Comparison of ENCODE assay signal across 20 cellular contexts in genomic region chr1:154416496-154417337, GRCh38. TPM values are rescaled to one million over a fixed set of nuclear protein-coding genes. Genes with fewer than 3 reads are reported as not detected.
A peak's percentile ranks its signal among the peaks of the same experiment; 100 is the strongest.
DNase-seq lines count a peak whose midpoint lies in the region; ATAC-seq, FAIRE-seq and TF ChIP-seq lines count a peak whose summit lies in the region.
"Had no signal": no experiment of that assay in that cellular context is flagged by ENCODE, and none has a peak within 500 bp of the region (broad histone marks: within the 10 kb centered on the region; RNA-seq: fewer than 3 reads in every experiment).

No MANE protein-coding gene starts in this region.

- H3K27me3 ChIP-seq in OCI-LY3 (ENCODE audit: low read depth, low read length) (no peaks in the 10 kb centered on the region), HepG2 (ENCODE audit: control insufficient read depth in 1 of 2, insufficient read depth in 2 of 2, low read length in 2 of 2) (no peaks in the 10 kb centered on the region), gastrocnemius medialis (no peaks in the 10 kb centered on the region)

- TF ChIP-seq POLR2A in HepG2 (IDR thresholded peaks at IDR 0.05; ENCODE audit: insufficient read depth in 1 of 2, low read depth in 2 of 2, low read length in 2 of 2), result no peak
- TF ChIP-seq POLR2A in gastrocnemius medialis (IDR thresholded peaks at IDR 0.05), result no peak

- H3K4me2 ChIP-seq in OCI-LY3 (ENCODE audit: low read length) (peak overlapping the region; percentile 47), HepG2 (ENCODE audit: low read depth, low read length) (no peak overlapping the region)

- no peaks in the 10 kb centered on the region for H3K9me3 Mint-ChIP-seq in activated CD4-positive, alpha-beta memory T cell treated with anti-CD3 and anti-CD28 coated beads for 36 hours
- no peaks in the 10 kb centered on the region for H3K9me3 Mint-ChIP-seq in activated CD4-positive, alpha-beta memory T cell treated with anti-CD3 and anti-CD28 coated beads, Interleukin-2, amount 10 ng/mL, durations not matched to agents 7 days and 5 days
- H3K9me3 Mint-ChIP-seq in Calu3 (ENCODE audit: low read depth, unreplicated experiment), result no peaks in the 10 kb centered on the region
- H3K9me3 Mint-ChIP-seq: activated CD8-positive, alpha-beta T cell treated with anti-CD3 and anti-CD28 coated beads for 36 hours; activated T-cell treated with anti-CD3 and anti-CD28 coated beads, Interleukin-2, amount 50 U/mL, for 72 hours; CD8-positive, alpha-beta memory T cell; endodermal cell; stimulated activated naive B cell treated with anti-CD40 and anti-IgM and Interleukin-4, amounts not matched to agents 10 μg/mL and 1 μg/mL and 100 μg/mL, for 72 hours had no signal

- POLR2A ChIA-PET in activated CD4-positive, alpha-beta memory T cell treated with anti-CD3 and anti-CD28 coated beads for 36 hours (lab: Charles Lee), result interaction anchor here (0.6 kb wide), 2 partner anchors 32 to 46 kb away, joined by 3 read pairs; no protein-coding TSS in a partner anchor
- POLR2A ChIA-PET in activated CD4-positive, alpha-beta memory T cell treated with anti-CD3 and anti-CD28 coated beads, Interleukin-2, amount 10 ng/mL, durations not matched to agents 7 days and 5 days (lab: Charles Lee), result interaction anchor here (1.3 kb wide), 1 partner anchor 10 kb away, joined by 5 read pairs; no protein-coding TSS in a partner anchor
- POLR2A ChIA-PET in HepG2 (lab: Yijun Ruan, JAX), result interaction anchor here (5.3 to 7.5 kb wide), 2 partner anchors 10 to 30 kb away, joined by 48 to 146 read pairs; partner anchors contain the start of gene IL6R

- H3K36me3 ChIP-seq in OCI-LY3 (replicated peaks; ENCODE audit: low read depth, low read length) (peaks cover 14% of the 10 kb centered on the region), HepG2 (replicated peaks in 1 of 2; ENCODE audit: control insufficient read depth in 1 of 2, insufficient read depth in 2 of 2, low read length in 2 of 2) (no peaks in the 10 kb centered on the region), gastrocnemius medialis (no peaks in the 10 kb centered on the region)

- H3K27me3 Mint-ChIP-seq in activated CD4-positive, alpha-beta memory T cell treated with anti-CD3 and anti-CD28 coated beads for 36 hours, result no peaks in the 10 kb centered on the region
- H3K27me3 Mint-ChIP-seq in activated CD4-positive, alpha-beta memory T cell treated with anti-CD3 and anti-CD28 coated beads, Interleukin-2, amount 10 ng/mL, durations not matched to agents 7 days and 5 days, result no peaks in the 10 kb centered on the region
- no peaks in the 10 kb centered on the region for H3K27me3 Mint-ChIP-seq in Calu3 (ENCODE audit: unreplicated experiment)
- H3K27me3 Mint-ChIP-seq: activated CD8-positive, alpha-beta T cell treated with anti-CD3 and anti-CD28 coated beads for 36 hours had no signal

- H3K9ac ChIP-seq in OCI-LY3 (ENCODE audit: low read length), result no peak overlapping the region
- H3K9ac ChIP-seq in HepG2 (ENCODE audit: insufficient read depth, low read depth, low read length), result no peak overlapping the region

- H2AFZ ChIP-seq in OCI-LY3 (ENCODE audit: low read depth, low read length), result no peak overlapping the region
- no peak overlapping the region for H2AFZ ChIP-seq in HepG2 (ENCODE audit: low read length)

- H3K9me3 ChIP-seq in OCI-LY3 (ENCODE audit: insufficient read depth, low read length) (no peaks in the 10 kb centered on the region), HepG2 (ENCODE audit: low read length) (no peaks in the 10 kb centered on the region), gastrocnemius medialis (no peaks in the 10 kb centered on the region)

- ATAC-seq in HepG2 (no peak), gastrocnemius medialis (no peak), HG03025 (IDR thresholded peaks at IDR 0.05; ENCODE audit: low FRiP score, unreplicated experiment) (no peak)
- ATAC-seq: activated CD8-positive, alpha-beta T cell treated with anti-CD3 and anti-CD28 coated beads for 36 hours; activated T-cell treated with anti-CD3 and anti-CD28 coated beads, Interleukin-2, amount 50 U/mL, for 72 hours had no signal

- WGBS in HepG2 (ENCODE audit: low lambda C conversion rate), result 98% methylated on average over 9 of the region's 9 CpGs

- H3K36me3 Mint-ChIP-seq in activated CD4-positive, alpha-beta memory T cell treated with anti-CD3 and anti-CD28 coated beads for 36 hours, result no peaks in the 10 kb centered on the region
- H3K36me3 Mint-ChIP-seq in activated CD4-positive, alpha-beta memory T cell treated with anti-CD3 and anti-CD28 coated beads, Interleukin-2, amount 10 ng/mL, durations not matched to agents 7 days and 5 days (ENCODE audit: low read depth), result peaks cover 2% of the 10 kb centered on the region
- H3K36me3 Mint-ChIP-seq in Calu3 (ENCODE audit: insufficient read depth, unreplicated experiment), result peaks cover 31% of the 10 kb centered on the region
- H3K36me3 Mint-ChIP-seq: CD8-positive, alpha-beta memory T cell; stimulated activated naive B cell treated with anti-CD40 and anti-IgM and Interleukin-4, amounts not matched to agents 10 μg/mL and 1 μg/mL and 100 μg/mL, for 72 hours had no signal

- H3K79me2 ChIP-seq in OCI-LY3 (ENCODE audit: low read length), result peaks cover 90% of the 10 kb centered on the region
- no peaks in the 10 kb centered on the region for H3K79me2 ChIP-seq in HepG2 (ENCODE audit: insufficient read depth, low read length)

- CTCF ChIA-PET in activated CD4-positive, alpha-beta memory T cell treated with anti-CD3 and anti-CD28 coated beads for 36 hours (lab: Charles Lee), result interaction anchor here (1.0 to 1.6 kb wide), 3 partner anchors 10 to 64 kb away, joined by 3 to 5 read pairs (median 4); no protein-coding TSS in a partner anchor
- CTCF ChIA-PET in activated CD4-positive, alpha-beta memory T cell treated with anti-CD3 and anti-CD28 coated beads, Interleukin-2, amount 10 ng/mL, durations not matched to agents 7 days and 5 days (lab: Charles Lee), result interaction anchor here (0.7 to 1.5 kb wide), 2 partner anchors 11 to 16 kb away, joined by 5 to 6 read pairs; no protein-coding TSS in a partner anchor
- CTCF ChIA-PET in HepG2 (lab: Yijun Ruan, JAX; ENCODE audit: low intra/inter-chr PET ratio, low total read pairs), result no interaction called here
- CTCF ChIA-PET in Calu3 (lab: Charles Lee), result no interaction called here

- no TSS peak for BruUV-seq in HepG2 (replicated peaks; lab: Mats Ljungman, UMichigan)
- BruUV-seq in Calu3 (replicated peaks; lab: Mats Ljungman, UMichigan), result no TSS peak

- no peak for TF ChIP-seq RAD21 in HepG2 (CRISPR knock-in tag; IDR thresholded peaks at IDR 0.05)

- H3K4me1 ChIP-seq in OCI-LY3 (ENCODE audit: low read length), result peaks cover 83% of the 10 kb centered on the region
- H3K4me1 ChIP-seq in HepG2 (ENCODE audit: insufficient read depth, low read length), result peaks cover 75% of the 10 kb centered on the region
- peaks cover 87 to 90% of the 10 kb centered on the region in 2 donors for H3K4me1 ChIP-seq in gastrocnemius medialis

- FAIRE-seq in HepG2 (lab: Jason Lieb, UNC), result no peak
- FAIRE-seq: A204.1 had no signal

- TF ChIP-seq EP300 in HepG2 (IDR thresholded peaks at IDR 0.05; ENCODE audit: low read depth in 2 of 2, low read length in 2 of 2) (no peak), HepG2 (CRISPR knock-in tag; IDR thresholded peaks at IDR 0.05; ENCODE audit: borderline replicate concordance) (no peak)

- H3K4me3 ChIP-seq in OCI-LY3 (ENCODE audit: low read length) (no peak overlapping the region), HepG2 (replicated peaks in 1 of 3; ENCODE audit: insufficient read depth in 1 of 3, low read depth in 2 of 3, low read length in 3 of 3) (no peak overlapping the region), gastrocnemius medialis (no peak overlapping the region)

- H4K20me1 ChIP-seq in OCI-LY3 (ENCODE audit: insufficient read depth, low read length), result no peaks in the 10 kb centered on the region
- H4K20me1 ChIP-seq in HepG2 (ENCODE audit: insufficient read depth, low read length), result no peaks in the 10 kb centered on the region

- peak overlapping the region; percentile 68 for H3K27ac Mint-ChIP-seq in activated CD4-positive, alpha-beta memory T cell treated with anti-CD3 and anti-CD28 coated beads for 36 hours
- no peak overlapping the region for H3K27ac Mint-ChIP-seq in activated CD4-positive, alpha-beta memory T cell treated with anti-CD3 and anti-CD28 coated beads, Interleukin-2, amount 10 ng/mL, durations not matched to agents 7 days and 5 days
- no peak overlapping the region for H3K27ac Mint-ChIP-seq in Calu3 (ENCODE audit: unreplicated experiment)
- H3K27ac Mint-ChIP-seq: activated CD8-positive, alpha-beta T cell treated with anti-CD3 and anti-CD28 coated beads for 36 hours; endodermal cell had no signal

- intact Hi-C loops in activated CD4-positive, alpha-beta memory T cell treated with anti-CD3 and anti-CD28 coated beads for 36 hours (cut with micrococcal nuclease), result no loop called here
- intact Hi-C loops in HepG2 (cut with micrococcal nuclease; ENCODE audit: unreplicated experiment) (no loop called here), gastrocnemius medialis (cut with DNase I; ENCODE audit: low total_unique reads) (loop anchor here (5.0 kb wide), 1 partner anchor 224 kb away; the partner anchor contains the start of gene TPM3), Calu3 (cut with micrococcal nuclease; ENCODE audit: unreplicated experiment) (no loop called here)

- in situ Hi-C loops in HepG2 (cut with HindIII; ENCODE audit: extremely low pct_ligation_motif_present, low pct_unique_long_range_greater_than_20kb), result no loop called here
- in situ Hi-C loops in gastrocnemius medialis (cut with MboI; ENCODE audit: low sequenced_read_pairs in 4 of 4), result no loop called here

- H3K27ac ChIP-seq in OCI-LY3 (ENCODE audit: low read length) (peak overlapping the region; percentile 45), HepG2 (ENCODE audit: extremely low read length, insufficient read depth, low read length) (no peak overlapping the region), gastrocnemius medialis (peak overlapping the region; percentile 99 to 100 (median 100))

- H3K4me1 Mint-ChIP-seq in activated CD4-positive, alpha-beta memory T cell treated with anti-CD3 and anti-CD28 coated beads for 36 hours (ENCODE audit: low read depth), result peaks cover 77% of the 10 kb centered on the region
- H3K4me1 Mint-ChIP-seq in activated CD4-positive, alpha-beta memory T cell treated with anti-CD3 and anti-CD28 coated beads, Interleukin-2, amount 10 ng/mL, durations not matched to agents 7 days and 5 days, result peaks cover 50% of the 10 kb centered on the region
- peaks cover 40% of the 10 kb centered on the region for H3K4me1 Mint-ChIP-seq in Calu3 (ENCODE audit: low read depth, unreplicated experiment)

- no peak overlapping the region for H3K4me3 Mint-ChIP-seq in activated CD4-positive, alpha-beta memory T cell treated with anti-CD3 and anti-CD28 coated beads for 36 hours
- no peak overlapping the region for H3K4me3 Mint-ChIP-seq in activated CD4-positive, alpha-beta memory T cell treated with anti-CD3 and anti-CD28 coated beads, Interleukin-2, amount 10 ng/mL, durations not matched to agents 7 days and 5 days
- no peak overlapping the region for H3K4me3 Mint-ChIP-seq in Calu3 (ENCODE audit: low read depth, unreplicated experiment)
- H3K4me3 Mint-ChIP-seq: activated CD8-positive, alpha-beta T cell treated with anti-CD3 and anti-CD28 coated beads for 36 hours; activated T-cell treated with anti-CD3 and anti-CD28 coated beads, Interleukin-2, amount 50 U/mL, for 72 hours; endodermal cell; stimulated activated naive B cell treated with anti-CD40 and anti-IgM and Interleukin-4, amounts not matched to agents 10 μg/mL and 1 μg/mL and 100 μg/mL, for 72 hours had no signal

- TF ChIP-seq CTCF in OCI-LY3 (IDR thresholded peaks at IDR 0.05; ENCODE audit: low read depth, low read length) (no peak), HepG2 (CRISPR knock-in tag; IDR thresholded peaks at IDR 0.05) (no peak), gastrocnemius medialis (IDR thresholded peaks at IDR 0.05 in 4 of 5, conservative IDR thresholded peaks at IDR 0.05 in 1 of 5) (no peak), Calu3 (IDR thresholded peaks at IDR 0.05; ENCODE audit: unreplicated experiment) (no peak)

- DNase-seq in activated CD4-positive, alpha-beta memory T cell treated with anti-CD3 and anti-CD28 coated beads for 36 hours, result no peak
- no peak for DNase-seq in activated CD4-positive, alpha-beta memory T cell treated with anti-CD3 and anti-CD28 coated beads, Interleukin-2, amount 10 ng/mL, durations not matched to agents 7 days and 5 days
- DNase-seq in HepG2 (ENCODE audit: low spot score) (no peak), gastrocnemius medialis (no peak), NCI-H82 treated with DMSO at 0.1 percent for 48 hours (lab: John Stamatoyannopoulos, UW; ENCODE audit: unreplicated experiment) (no peak), Calu3 (no peak)
- DNase-seq: activated CD8-positive, alpha-beta T cell treated with anti-CD3 and anti-CD28 coated beads for 36 hours; activated T-cell treated with anti-CD3 and anti-CD28 coated beads, Interleukin-2, amount 50 U/mL, for 72 hours; amygdala; CD8-positive, alpha-beta memory T cell; central memory CD4-positive, alpha-beta T cell; NCI-H187; NCI-H226; stimulated activated CD4-positive, alpha-beta T cell treated with anti-CD3 and anti-CD28 coated beads, Interleukin-12 subunit alpha, Interleukin-12 subunit beta, amount 100 ng/mL, for 4 hours; stimulated activated naive B cell treated with anti-CD40 and anti-IgM and Interleukin-4, amounts not matched to agents 10 μg/mL and 1 μg/mL and 100 μg/mL, for 72 hours; trophoblast cell had no signal

RNA-seq across cellular contexts. Expression of gene IL6R, which starts 11.6 kb away (rescaled TPM):
- 10 to 100 TPM; 30.2 to 30.5 TPM for total RNA-seq in activated CD4-positive, alpha-beta memory T cell treated with anti-CD3 and anti-CD28 coated beads for 36 hours
- total RNA-seq in activated CD4-positive, alpha-beta memory T cell treated with anti-CD3 and anti-CD28 coated beads, Interleukin-2, amount 10 ng/mL, durations not matched to agents 7 days and 5 days, result 10 to 100 TPM; 15.7 to 16.0 TPM
- total RNA-seq in HepG2 (2016; rRNA removed; fragmentation: Illumina TruSeq; extraction: Trizol) (3.5 and 5.0 TPM in 2 replicates), gastrocnemius medialis (100 to 1,000 TPM; 271 to 435 (median 367) TPM), Calu3 (2022) (5.0 and 8.3 TPM in 2 replicates)
- total RNA-seq in HepG2 (2016; cell fraction: cytosol; rRNA removed; fragmentation: Illumina TruSeq; extraction: Trizol; ENCODE audit: low read depth), result 0.71 and 0.91 TPM in 2 replicates
- total RNA-seq in HepG2 (2016; cell fraction: insoluble cytoplasmic fraction; rRNA removed; fragmentation: Illumina TruSeq; extraction: Trizol), result 1.9 and 4.6 TPM in 2 replicates
- 1.2 and 1.3 TPM in 2 replicates for total RNA-seq in HepG2 (2016; cell fraction: membrane; rRNA removed; fragmentation: Illumina TruSeq; extraction: Trizol)
- 3.7 and 4.0 TPM in 2 replicates for total RNA-seq in HepG2 (2016; cell fraction: nucleus; rRNA removed; fragmentation: Illumina TruSeq; extraction: Trizol)
- 24.5 and 30.5 TPM in 2 replicates for polyA plus RNA-seq in HepG2 (2011; rRNA removed)
- 15.2 and 20.2 TPM in 2 replicates for polyA plus RNA-seq in HepG2 (2011; cell fraction: cytosol; rRNA removed)
- 15.9 and 16.7 TPM in 2 replicates for polyA plus RNA-seq in HepG2 (2011; cell fraction: nucleus; rRNA removed)
- 13.7 and 18.5 TPM in 2 replicates for polyA plus RNA-seq in HepG2 (2012)
- 0.28 and 0.32 TPM in 2 replicates for polyA plus RNA-seq in HepG2 (2016; cell fraction: cytosol; fragmentation: Illumina TruSeq; extraction: Trizol; ENCODE audit: low read depth)
- 1.4 and 2.1 TPM in 2 replicates for polyA plus RNA-seq in HepG2 (2016; cell fraction: insoluble cytoplasmic fraction; fragmentation: Illumina TruSeq; extraction: Trizol; ENCODE audit: low read depth)
- polyA plus RNA-seq in HepG2 (2016; cell fraction: membrane; fragmentation: Illumina TruSeq; extraction: Trizol; ENCODE audit: low read depth), result 0.60 and 0.65 TPM in 2 replicates
- 4.0 and 4.9 TPM in 2 replicates for polyA plus RNA-seq in HepG2 (2016; cell fraction: nucleus; fragmentation: Illumina TruSeq; extraction: Trizol; ENCODE audit: insufficient read depth, low read depth)
- 13.3 and 63.4 TPM in 2 replicates for polyA minus RNA-seq in HepG2 (2011; rRNA and poly(A)+ RNA removed; ENCODE audit: low replicate concordance)
- 10.3 and 13.7 TPM in 2 replicates for polyA minus RNA-seq in HepG2 (2011; cell fraction: cytosol; rRNA and poly(A)+ RNA removed)
- polyA minus RNA-seq in HepG2 (2011; cell fraction: nucleus; rRNA and poly(A)+ RNA removed), result 13.4 and 13.8 TPM in 2 replicates

Comparison
In these comparisons a context has a peak if more than half of its experiments do, and no peak if none do; other contexts are left out.
1. RNA of gene IL6R, which starts 11.6 kb away (total RNA-seq): 271 to 435 TPM in gastrocnemius medialis; 30.2 to 30.5 TPM in activated CD4-positive, alpha-beta memory T cell treated with anti-CD3 and anti-CD28 coated beads for 36 hours, 15.7 to 16.0 TPM in activated CD4-positive, alpha-beta memory T cell treated with anti-CD3 and anti-CD28 coated beads, Interleukin-2, amount 10 ng/mL, durations not matched to agents 7 days and 5 days, 0.71 to 5.0 TPM in HepG2 and 5.0 to 8.3 TPM in Calu3; every median in the first group is over 4 times any median in the second.
2. CTCF ChIA-PET loops: an anchor here in activated CD4-positive, alpha-beta memory T cell treated with anti-CD3 and anti-CD28 coated beads for 36 hours (1.0 to 1.6 kb wide) and activated CD4-positive, alpha-beta memory T cell treated with anti-CD3 and anti-CD28 coated beads, Interleukin-2, amount 10 ng/mL, durations not matched to agents 7 days and 5 days (0.7 to 1.5 kb wide); none called in HepG2 and Calu3.